In genomic region chr20:62258499-62259293, GRCh38 we compare ENCODE assay signal across 13 cellular contexts. TPM values are rescaled to one million over a fixed set of nuclear protein-coding genes. Genes with fewer than 3 reads are reported as not detected.
DNase-seq lines count a peak whose midpoint lies in the region; ATAC-seq and TF ChIP-seq lines count a peak whose summit lies in the region.
"Had no signal": no experiment of that assay in that cellular context is flagged by ENCODE, and none has a peak within 500 bp of the region (broad histone marks: within the 10 kb centered on the region; RNA-seq: fewer than 3 reads in every experiment).

No MANE protein-coding gene starts in this region.

- H3K27ac ChIP-seq in osteoblast (ENCODE audit: low read depth, low read length), result no peak overlapping the region
- H3K27ac ChIP-seq: ovary had no signal

- DNase-seq in EL (peak; percentile 73), fibroblast of mammary gland (ENCODE audit: low read depth) (peak; percentile 87), osteoblast (ENCODE audit: insufficient read length, low spot score, missing footprints) (peak; percentile 97), putamen (ENCODE audit: low spot score) (no peak), NCI-H1694 treated with DMSO at 0.1 percent for 48 hours (lab: John Stamatoyannopoulos, UW) (no peak)
- no peak for DNase-seq in activated naive CD8-positive, alpha-beta T cell treated with anti-CD3 and anti-CD28 coated beads for 36 hours
- no peak for DNase-seq in activated naive CD8-positive, alpha-beta T cell treated with anti-CD3 and anti-CD28 coated beads, Interleukin-2, amount 50 U/mL, for 24 hours
- DNase-seq: activated CD4-positive, CD25-positive, alpha-beta regulatory T cell; CD4-positive, alpha-beta T cell; islet precursor cell; SHP77 had no signal

- peaks cover 8% of the 10 kb centered on the region for H3K4me1 Mint-ChIP-seq in activated naive CD8-positive, alpha-beta T cell treated with anti-CD3 and anti-CD28 coated beads for 36 hours
- peaks cover 2% of the 10 kb centered on the region for H3K4me1 Mint-ChIP-seq in activated naive CD8-positive, alpha-beta T cell treated with anti-CD3 and anti-CD28 coated beads, Interleukin-2, amount 50 U/mL, for 24 hours

- no peaks in the 10 kb centered on the region for H3K9me3 Mint-ChIP-seq in activated naive CD8-positive, alpha-beta T cell treated with anti-CD3 and anti-CD28 coated beads for 36 hours
- no peaks in the 10 kb centered on the region for H3K9me3 Mint-ChIP-seq in activated naive CD8-positive, alpha-beta T cell treated with anti-CD3 and anti-CD28 coated beads, Interleukin-2, amount 50 U/mL, for 24 hours
- H3K9me3 Mint-ChIP-seq: CD4-positive, alpha-beta T cell had no signal

- TF ChIP-seq CTCF in fibroblast of mammary gland (conservative IDR thresholded peaks at IDR 0.05; ENCODE audit: control insufficient read depth, insufficient read depth, low read depth, low read length) (no peak), osteoblast (IDR thresholded peaks at IDR 0.05; ENCODE audit: extremely low read depth, low read depth, low read length) (no peak)

- H2AFZ ChIP-seq in osteoblast (ENCODE audit: low read length), result no peak overlapping the region

- ATAC-seq in SK-N-SH treated with all-trans-retinoic acid at 6 μM for 48 hours, result peak; percentile 91
- ATAC-seq in activated naive CD8-positive, alpha-beta T cell treated with anti-CD3 and anti-CD28 coated beads, Interleukin-2, amount 50 U/mL, for 24 hours, result no peak

- no peaks in the 10 kb centered on the region for H3K27me3 ChIP-seq in osteoblast (ENCODE audit: insufficient read depth, low read length)
- H3K27me3 ChIP-seq: ovary had no signal

- H3K4me1 ChIP-seq in osteoblast (ENCODE audit: insufficient read depth, low read length), result peaks cover 12% of the 10 kb centered on the region

- H3K4me3 Mint-ChIP-seq in activated naive CD8-positive, alpha-beta T cell treated with anti-CD3 and anti-CD28 coated beads for 36 hours, result no peak overlapping the region
- H3K4me3 Mint-ChIP-seq in activated naive CD8-positive, alpha-beta T cell treated with anti-CD3 and anti-CD28 coated beads, Interleukin-2, amount 50 U/mL, for 24 hours, result no peak overlapping the region
- H3K4me3 Mint-ChIP-seq: CD4-positive, alpha-beta T cell had no signal

- no peaks in the 10 kb centered on the region for H3K27me3 Mint-ChIP-seq in activated naive CD8-positive, alpha-beta T cell treated with anti-CD3 and anti-CD28 coated beads for 36 hours
- H3K27me3 Mint-ChIP-seq in activated naive CD8-positive, alpha-beta T cell treated with anti-CD3 and anti-CD28 coated beads, Interleukin-2, amount 50 U/mL, for 24 hours, result no peaks in the 10 kb centered on the region
- H3K27me3 Mint-ChIP-seq: CD4-positive, alpha-beta T cell had no signal

- H3K9me3 ChIP-seq in osteoblast (ENCODE audit: low read depth, low read length), result no peaks in the 10 kb centered on the region
- H3K9me3 ChIP-seq: ovary had no signal

- H3K4me2 ChIP-seq in osteoblast (ENCODE audit: insufficient read depth, low read length), result peak overlapping the region; percentile 22

- H4K20me1 ChIP-seq in osteoblast (ENCODE audit: insufficient read depth, low read length), result peaks cover 67% of the 10 kb centered on the region

- H3K36me3 Mint-ChIP-seq in activated naive CD8-positive, alpha-beta T cell treated with anti-CD3 and anti-CD28 coated beads for 36 hours, result no peaks in the 10 kb centered on the region
- peaks cover 9% of the 10 kb centered on the region for H3K36me3 Mint-ChIP-seq in activated naive CD8-positive, alpha-beta T cell treated with anti-CD3 and anti-CD28 coated beads, Interleukin-2, amount 50 U/mL, for 24 hours (ENCODE audit: low read depth)

- peaks cover 50% of the 10 kb centered on the region for H3K79me2 ChIP-seq in osteoblast (ENCODE audit: insufficient read depth, low read length)

- H3K27ac Mint-ChIP-seq in activated naive CD8-positive, alpha-beta T cell treated with anti-CD3 and anti-CD28 coated beads for 36 hours, result no peak overlapping the region
- no peak overlapping the region for H3K27ac Mint-ChIP-seq in activated naive CD8-positive, alpha-beta T cell treated with anti-CD3 and anti-CD28 coated beads, Interleukin-2, amount 50 U/mL, for 24 hours
- H3K27ac Mint-ChIP-seq: CD4-positive, alpha-beta T cell had no signal

- H3K4me3 ChIP-seq in fibroblast of mammary gland (ENCODE audit: control insufficient read depth, low read depth, low read length), result no peak overlapping the region
- H3K4me3 ChIP-seq in osteoblast (ENCODE audit: insufficient read depth, low read length), result no peak overlapping the region
- H3K4me3 ChIP-seq: ovary had no signal

- H3K36me3 ChIP-seq in osteoblast (ENCODE audit: insufficient read depth, low read length), result peaks cover 44% of the 10 kb centered on the region
- H3K36me3 ChIP-seq: ovary had no signal

TF ChIP-seq in SK-N-SH treated with all-trans-retinoic acid at 6 μM for 48 hours, 23 proteins besides CTCF, POLR2A, EP300 and RAD21:
- no peak for TF ChIP-seq SNAI2 (CRISPR knock-in tag; IDR thresholded peaks at IDR 0.05)
- TF ChIP-seq ZNF70 (CRISPR knock-in tag; IDR thresholded peaks at IDR 0.05), result no peak
- TF ChIP-seq, protein P1, sequence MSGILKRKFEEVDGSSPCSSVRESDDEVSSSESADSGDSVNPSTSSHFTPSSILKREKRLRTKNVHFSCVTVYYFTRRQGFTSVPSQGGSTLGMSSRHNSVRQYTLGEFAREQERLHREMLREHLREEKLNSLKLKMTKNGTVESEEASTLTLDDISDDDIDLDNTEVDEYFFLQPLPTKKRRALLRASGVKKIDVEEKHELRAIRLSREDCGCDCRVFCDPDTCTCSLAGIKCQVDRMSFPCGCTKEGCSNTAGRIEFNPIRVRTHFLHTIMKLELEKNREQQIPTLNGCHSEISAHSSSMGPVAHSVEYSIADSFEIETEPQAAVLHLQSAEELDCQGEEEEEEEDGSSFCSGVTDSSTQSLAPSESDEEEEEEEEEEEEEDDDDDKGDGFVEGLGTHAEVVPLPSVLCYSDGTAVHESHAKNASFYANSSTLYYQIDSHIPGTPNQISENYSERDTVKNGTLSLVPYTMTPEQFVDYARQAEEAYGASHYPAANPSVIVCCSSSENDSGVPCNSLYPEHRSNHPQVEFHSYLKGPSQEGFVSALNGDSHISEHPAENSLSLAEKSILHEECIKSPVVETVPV (CRISPR knock-in tag; IDR thresholded peaks at IDR 0.05), result no peak
- TF ChIP-seq, protein P2, sequence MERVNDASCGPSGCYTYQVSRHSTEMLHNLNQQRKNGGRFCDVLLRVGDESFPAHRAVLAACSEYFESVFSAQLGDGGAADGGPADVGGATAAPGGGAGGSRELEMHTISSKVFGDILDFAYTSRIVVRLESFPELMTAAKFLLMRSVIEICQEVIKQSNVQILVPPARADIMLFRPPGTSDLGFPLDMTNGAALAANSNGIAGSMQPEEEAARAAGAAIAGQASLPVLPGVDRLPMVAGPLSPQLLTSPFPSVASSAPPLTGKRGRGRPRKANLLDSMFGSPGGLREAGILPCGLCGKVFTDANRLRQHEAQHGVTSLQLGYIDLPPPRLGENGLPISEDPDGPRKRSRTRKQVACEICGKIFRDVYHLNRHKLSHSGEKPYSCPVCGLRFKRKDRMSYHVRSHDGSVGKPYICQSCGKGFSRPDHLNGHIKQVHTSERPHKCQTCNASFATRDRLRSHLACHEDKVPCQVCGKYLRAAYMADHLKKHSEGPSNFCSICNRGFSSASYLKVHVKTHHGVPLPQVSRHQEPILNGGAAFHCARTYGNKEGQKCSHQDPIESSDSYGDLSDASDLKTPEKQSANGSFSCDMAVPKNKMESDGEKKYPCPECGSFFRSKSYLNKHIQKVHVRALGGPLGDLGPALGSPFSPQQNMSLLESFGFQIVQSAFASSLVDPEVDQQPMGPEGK (CRISPR knock-in tag; IDR thresholded peaks at IDR 0.05; ENCODE audit: borderline replicate concordance), result peak; percentile 80; the same call in 1 of the 2 replicates

RNA-seq across cellular contexts. Expression of gene OSBPL2, which starts 20.4 kb away (rescaled TPM):
- 35.8 and 39.8 TPM in 2 replicates for total RNA-seq in osteoblast
- total RNA-seq in activated naive CD8-positive, alpha-beta T cell treated with anti-CD3 and anti-CD28 coated beads for 36 hours, result 10 to 100 TPM; 19.2 to 20.4 TPM

RNA-seq across cellular contexts. Expression of gene HRH3, which starts 38.6 kb away (rescaled TPM):
- total RNA-seq in osteoblast, result not detected in 2 replicates
- total RNA-seq in activated naive CD8-positive, alpha-beta T cell treated with anti-CD3 and anti-CD28 coated beads for 36 hours, result not detected
- total RNA-seq: CD4-positive, alpha-beta T cell; ovary had no signal

RNA-seq across cellular contexts. Expression of gene ADRM1, which starts 44.1 kb away (rescaled TPM):
- 93.1 and 103 TPM in 2 replicates for total RNA-seq in osteoblast
- total RNA-seq in activated naive CD8-positive, alpha-beta T cell treated with anti-CD3 and anti-CD28 coated beads for 36 hours, result 100 to 1,000 TPM; 136 to 139 TPM

Comparison
In these comparisons a context has a peak if more than half of its experiments do, and no peak if none do; other contexts are left out.
1. DNase-seq: peak in EL (single experiment), fibroblast of mammary gland (single experiment) and osteoblast (single experiment); none in activated naive CD8-positive, alpha-beta T cell treated with anti-CD3 and anti-CD28 coated beads for 36 hours (single experiment), putamen (single experiment), NCI-H1694 treated with DMSO at 0.1 percent for 48 hours (single experiment) and activated naive CD8-positive, alpha-beta T cell treated with anti-CD3 and anti-CD28 coated beads, Interleukin-2, amount 50 U/mL, for 24 hours (single experiment).